In the genomic region with DNA sequence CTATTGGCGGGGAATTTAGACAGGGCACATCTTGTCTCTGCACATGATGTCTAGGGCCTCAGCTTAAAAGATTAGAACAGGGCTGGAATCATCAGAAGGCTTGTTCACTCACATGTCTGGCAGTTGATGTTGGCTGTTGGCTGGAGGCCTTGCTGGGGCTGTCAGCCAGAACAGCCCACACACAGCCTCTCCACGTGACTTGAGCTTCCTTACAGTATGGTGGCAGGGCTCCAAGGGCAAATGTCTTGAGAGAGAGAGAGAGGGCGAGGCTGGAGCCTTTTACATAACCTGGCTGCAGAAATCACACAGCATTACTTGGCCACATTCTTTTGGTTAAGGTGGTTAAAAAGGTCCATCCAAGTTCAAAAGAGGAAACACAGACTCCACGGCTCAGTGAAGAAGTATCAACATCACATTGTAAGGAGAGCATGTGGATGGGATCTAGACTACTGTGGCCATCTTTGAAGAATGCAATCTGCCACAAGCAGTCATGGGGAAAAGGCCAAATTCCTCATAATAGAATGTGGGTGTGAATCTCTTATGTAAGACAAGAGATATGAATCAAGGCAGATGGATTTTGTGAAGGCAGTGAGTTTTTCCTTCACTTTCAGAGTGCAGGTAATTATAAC, we compare ENCODE assay signal across 8 cellular contexts. TPM values are rescaled to one million over a fixed set of nuclear protein-coding genes. Genes with fewer than 3 reads are reported as not detected.
A peak's percentile ranks its signal among the peaks of the same experiment; 100 is the strongest.
DNase-seq lines count a peak whose midpoint lies in the region; ATAC-seq, FAIRE-seq and TF ChIP-seq lines count a peak whose summit lies in the region.

No MANE protein-coding gene starts in this region.

- in situ Hi-C loops in K562 (cut with MboI): no loop called here

- DNase-seq in CD8-positive, alpha-beta memory T cell: no peak
- DNase-seq in LHCN-M2 (ENCODE audit: low read depth) (peak; percentile 86), K562 (ENCODE audit: extremely low read depth in 1 of 4, low spot score in 3 of 4) (peak in 1 of 4 experiments; percentile 55), left colon (peak; percentile 40 to 56), HuH-7.5 (ENCODE audit: low spot score) (no peak), T-helper 9 cell (no peak), NCI-H2081 treated with DMSO at 0.1 percent for 48 hours (lab: John Stamatoyannopoulos, UW) (no peak)
- DNase-seq in stimulated activated CD4-positive, alpha-beta T cell treated with anti-CD3 and anti-CD28 coated beads, Interleukin-15, amount 100 ng/mL, for 24 hours: no peak

- H3K9me3 ChIP-seq in CD8-positive, alpha-beta memory T cell (ENCODE audit: low read length): no peaks in the 10 kb centered on the region
- H3K9me3 ChIP-seq in K562 (replicated peaks; ENCODE audit: control insufficient read depth, insufficient read depth, low read depth, low read length): no peaks in the 10 kb centered on the region

- H4K20me1 ChIP-seq in K562 (replicated peaks; ENCODE audit: control insufficient read depth, insufficient read depth, low read length): no peaks in the 10 kb centered on the region

- no peak overlapping the region for H3K9ac ChIP-seq in K562 (ENCODE audit: insufficient read depth in 1 of 2, low read depth in 2 of 2, low read length in 2 of 2)

- FAIRE-seq in K562 (lab: Jason Lieb, UNC): peak; percentile 40

- H3K4me1 ChIP-seq in CD8-positive, alpha-beta memory T cell (ENCODE audit: insufficient read depth, low read length): peaks cover 19% of the 10 kb centered on the region
- no peaks in the 10 kb centered on the region; a peak in 2 of 5 replicates for H3K4me1 ChIP-seq in K562 (replicated peaks in 1 of 2; ENCODE audit: control insufficient read depth in 2 of 2, insufficient read depth in 2 of 2, low read length in 2 of 2)

- no peaks in the 10 kb centered on the region for H3K36me3 ChIP-seq in CD8-positive, alpha-beta memory T cell (ENCODE audit: insufficient read depth, low read length)
- H3K36me3 ChIP-seq in K562 (ENCODE audit: control insufficient read depth, insufficient read depth, low read length): no peaks in the 10 kb centered on the region; the same call in 1 of the 3 replicates

- no TSS peak for BruUV-seq in K562 (replicated peaks; lab: Mats Ljungman, UMichigan)

- H3K4me1 Mint-ChIP-seq in CD8-positive, alpha-beta memory T cell: peaks cover 42 to 64% (median 58%) of the 10 kb centered on the region in 3 donors

- peak overlapping the region; percentile 65 to 94 (median 84) for H3K27ac Mint-ChIP-seq in CD8-positive, alpha-beta memory T cell

- WGBS in K562 (ENCODE audit: insufficient coverage, low coverage, missing lambda C conversion rate): 69% methylated on average over 4 of the region's 4 CpGs

- POLR2A ChIA-PET in CD8-positive, alpha-beta memory T cell (lab: Charles Lee): interaction anchor here (0.6 kb wide), 1 partner anchor 53 kb away, joined by 3 read pairs; no protein-coding TSS in a partner anchor
- POLR2A ChIA-PET in K562 (lab: Yijun Ruan, JAX): interaction anchor here (1.4 kb wide), 1 partner anchor 19 kb away, joined by 4 read pairs; no protein-coding TSS in a partner anchor

- peaks cover 11 to 49% (median 16%) of the 10 kb centered on the region in 3 donors for H3K36me3 Mint-ChIP-seq in CD8-positive, alpha-beta memory T cell

- H3K4me3 Mint-ChIP-seq in CD8-positive, alpha-beta memory T cell: peak overlapping the region in 3 of 7 donors; percentile 4 to 12 (median 6)

- no peak overlapping the region for H3K27ac ChIP-seq in CD8-positive, alpha-beta memory T cell (ENCODE audit: low read depth, low read length)
- no peak overlapping the region for H3K27ac ChIP-seq in K562 (ENCODE audit: extremely low read depth, low read depth, low read length)

- no peaks in the 10 kb centered on the region for H3K27me3 Mint-ChIP-seq in CD8-positive, alpha-beta memory T cell

- no peak for TF ChIP-seq POLR2A in K562 (conservative IDR thresholded peaks at IDR 0.05)

- TF ChIP-seq EP300 in K562 (IDR thresholded peaks at IDR 0.05; ENCODE audit: low read length): no peak

- H3K4me2 ChIP-seq in K562 (ENCODE audit: insufficient read depth, low read length): no peak overlapping the region

- H2AFZ ChIP-seq in K562 (ENCODE audit: low read depth, low read length): no peak overlapping the region

- no peaks in the 10 kb centered on the region for H3K9me1 ChIP-seq in K562 (ENCODE audit: control insufficient read depth, insufficient read depth, low read length)

- no peak for TF ChIP-seq CTCF in K562 (IDR thresholded peaks at IDR 0.05 in 2 of 3, conservative IDR thresholded peaks at IDR 0.05 in 1 of 3; ENCODE audit: insufficient read depth in 2 of 3, low read depth in 1 of 3, low read length in 3 of 3)

- H3K4me3 ChIP-seq in CD8-positive, alpha-beta memory T cell (ENCODE audit: low read length): no peak overlapping the region
- no peak overlapping the region for H3K4me3 ChIP-seq in K562

- ATAC-seq in K562: peak; percentile 65
- peak; percentile 59 for ATAC-seq in left colon

- TF ChIP-seq RAD21 in K562 (CRISPR knock-in tag; conservative IDR thresholded peaks at IDR 0.05 in 1 of 2, IDR thresholded peaks at IDR 0.05 in 1 of 2): peak in 1 of 2 experiments; percentile 13; a peak in 1 of 4 replicates

- no peaks in the 10 kb centered on the region for H3K79me2 ChIP-seq in K562 (ENCODE audit: control insufficient read depth, insufficient read depth, low read length)

- intact Hi-C loops in K562 (cut with micrococcal nuclease): loop anchor here (1.0 kb wide), 1 partner anchor 118 kb away; a partner anchor contains a TSS
- intact Hi-C loops in left colon (cut with DNase I, micrococcal nuclease): no loop called here

- CTCF ChIA-PET in CD8-positive, alpha-beta memory T cell (lab: Charles Lee): interaction anchor here (7.7 kb wide), 1 partner anchor 140 kb away, joined by 128 read pairs; no protein-coding TSS in a partner anchor
- CTCF ChIA-PET in K562 (lab: Yijun Ruan, JAX; ENCODE audit: low intra/inter-chr PET ratio): no interaction called here

- H3K9me3 Mint-ChIP-seq in CD8-positive, alpha-beta memory T cell: peaks cover 0 to 5% (median 0%) of the 10 kb centered on the region in 5 donors

- no peaks in the 10 kb centered on the region for H3K27me3 ChIP-seq in CD8-positive, alpha-beta memory T cell (ENCODE audit: insufficient read depth, low read length, poor library complexity, severe bottlenecking)
- H3K27me3 ChIP-seq in K562 (ENCODE audit: control insufficient read depth in 2 of 2, insufficient read depth in 2 of 2, low read length in 2 of 2): no peaks in the 10 kb centered on the region

RNA-seq across cellular contexts. Expression of a gene that starts 30.4 kb away (rescaled TPM):
- 100 to 1,000 TPM; 378 to 381 TPM for total RNA-seq in CD8-positive, alpha-beta memory T cell
- 200 TPM for polyA plus RNA-seq in CD8-positive, alpha-beta memory T cell
- 178 and 208 TPM in 2 replicates for total RNA-seq in LHCN-M2 (2014; rRNA removed)
- polyA plus RNA-seq in LHCN-M2 (2012): 146 TPM
- 208 and 463 TPM in 2 replicates for total RNA-seq in K562 (2011; cell fraction: chromatin; rRNA removed; ENCODE audit: low replicate concordance)
- 149 and 153 TPM in 2 replicates for total RNA-seq in K562 (2011; cell fraction: nucleolus; rRNA removed)
- 214 TPM in 2 replicates for total RNA-seq in K562 (2011; cell fraction: nucleoplasm; rRNA removed)
- total RNA-seq in K562 (2014; rRNA removed): 219 and 241 TPM in 2 replicates
- total RNA-seq in K562 (2014; rRNA removed; fragmentation: Illumina TruSeq; extraction: Trizol): 336 and 371 TPM in 2 replicates
- 393 and 420 TPM in 2 replicates for total RNA-seq in K562 (2015; rRNA removed; fragmentation: Illumina TruSeq; extraction: Trizol)
- 293 and 315 TPM in 2 replicates for total RNA-seq in K562 (2021)
- 519 and 726 TPM in 2 replicates for polyA plus RNA-seq in K562 (2011; rRNA removed)
- polyA plus RNA-seq in K562 (2011; cell fraction: cytosol; rRNA removed): 154 and 268 TPM in 2 replicates
- polyA plus RNA-seq in K562 (2011; cell fraction: nucleus; rRNA removed): 495 and 660 TPM in 2 replicates
- polyA plus RNA-seq in K562 (2012): 248 and 386 TPM in 2 replicates
- polyA plus RNA-seq in K562 (2014; fragmentation: Illumina TruSeq; extraction: Trizol): 316 and 323 TPM in 2 replicates
- polyA plus RNA-seq in K562 (2014; fragmentation: Nextera tagmentation; extraction: Ambion mirVana): 100 to 1,000 TPM; 696 to 706 TPM
- polyA plus RNA-seq in K562 (2014; rRNA removed): 375 and 380 TPM in 2 replicates
- polyA minus RNA-seq in K562 (2011; rRNA and poly(A)+ RNA removed): 547 and 760 TPM in 2 replicates
- polyA minus RNA-seq in K562 (2011; cell fraction: cytosol; rRNA and poly(A)+ RNA removed): 130 and 176 TPM in 2 replicates
- polyA minus RNA-seq in K562 (2011; cell fraction: nucleus; rRNA and poly(A)+ RNA removed): 174 and 299 TPM in 2 replicates
- total RNA-seq in left colon: 10 to 100 TPM; 85.6 to 91.2 TPM

RNA-seq across cellular contexts. Expression of a gene that starts 54.8 kb away (rescaled TPM):
- 100 to 1,000 TPM; 107 to 109 TPM for total RNA-seq in CD8-positive, alpha-beta memory T cell
- 51.4 TPM for polyA plus RNA-seq in CD8-positive, alpha-beta memory T cell
- 31.0 and 33.9 TPM in 2 replicates for total RNA-seq in LHCN-M2 (2014; rRNA removed)
- polyA plus RNA-seq in LHCN-M2 (2012): 11.6 TPM
- 19.3 and 29.1 TPM in 2 replicates for total RNA-seq in K562 (2011; cell fraction: chromatin; rRNA removed; ENCODE audit: low replicate concordance)
- total RNA-seq in K562 (2011; cell fraction: nucleolus; rRNA removed): 22.4 and 22.5 TPM in 2 replicates
- 13.8 and 21.6 TPM in 2 replicates for total RNA-seq in K562 (2011; cell fraction: nucleoplasm; rRNA removed)
- total RNA-seq in K562 (2014; rRNA removed): 21.8 and 27.9 TPM in 2 replicates
- 26.3 and 27.3 TPM in 2 replicates for total RNA-seq in K562 (2014; rRNA removed; fragmentation: Illumina TruSeq; extraction: Trizol)
- total RNA-seq in K562 (2015; rRNA removed; fragmentation: Illumina TruSeq; extraction: Trizol): 22.1 and 23.9 TPM in 2 replicates
- total RNA-seq in K562 (2021): 21.8 and 22.7 TPM in 2 replicates
- polyA plus RNA-seq in K562 (2011; rRNA removed): 36.8 and 43.6 TPM in 2 replicates
- polyA plus RNA-seq in K562 (2011; cell fraction: cytosol; rRNA removed): 23.9 and 46.7 TPM in 2 replicates
- polyA plus RNA-seq in K562 (2011; cell fraction: nucleus; rRNA removed): 10.8 and 14.1 TPM in 2 replicates
- polyA plus RNA-seq in K562 (2012): 14.1 and 59.1 TPM in 2 replicates
- 32.7 and 33.4 TPM in 2 replicates for polyA plus RNA-seq in K562 (2014; fragmentation: Illumina TruSeq; extraction: Trizol)
- 10 to 100 TPM; 38.0 to 51.7 TPM for polyA plus RNA-seq in K562 (2014; fragmentation: Nextera tagmentation; extraction: Ambion mirVana)
- 23.3 and 24.3 TPM in 2 replicates for polyA plus RNA-seq in K562 (2014; rRNA removed)
- polyA minus RNA-seq in K562 (2011; rRNA and poly(A)+ RNA removed): 38.4 and 42.7 TPM in 2 replicates
- 21.8 and 25.5 TPM in 2 replicates for polyA minus RNA-seq in K562 (2011; cell fraction: cytosol; rRNA and poly(A)+ RNA removed)
- polyA minus RNA-seq in K562 (2011; cell fraction: nucleus; rRNA and poly(A)+ RNA removed): 20.1 and 28.8 TPM in 2 replicates
- 10 to 100 TPM; 51.6 to 59.0 TPM for total RNA-seq in left colon

RNA-seq across cellular contexts. Expression of a gene that starts 57.3 kb away (rescaled TPM):
- total RNA-seq in CD8-positive, alpha-beta memory T cell: 10 to 100 TPM; 40.6 to 45.2 TPM
- polyA plus RNA-seq in CD8-positive, alpha-beta memory T cell: 11.9 TPM
- 14.4 and 14.9 TPM in 2 replicates for total RNA-seq in LHCN-M2 (2014; rRNA removed)
- 15.1 TPM for polyA plus RNA-seq in LHCN-M2 (2012)
- total RNA-seq in K562 (2011; cell fraction: chromatin; rRNA removed; ENCODE audit: low replicate concordance): 5.5 and 7.4 TPM in 2 replicates
- total RNA-seq in K562 (2011; cell fraction: nucleolus; rRNA removed): 3.2 TPM in 2 replicates
- total RNA-seq in K562 (2011; cell fraction: nucleoplasm; rRNA removed): 4.1 and 8.1 TPM in 2 replicates
- 12.3 and 18.3 TPM in 2 replicates for total RNA-seq in K562 (2014; rRNA removed)
- 31.6 and 32.4 TPM in 2 replicates for total RNA-seq in K562 (2014; rRNA removed; fragmentation: Illumina TruSeq; extraction: Trizol)
- total RNA-seq in K562 (2015; rRNA removed; fragmentation: Illumina TruSeq; extraction: Trizol): 20.3 and 21.8 TPM in 2 replicates
- total RNA-seq in K562 (2021): 15.9 and 19.3 TPM in 2 replicates
- 18.0 and 28.4 TPM in 2 replicates for polyA plus RNA-seq in K562 (2011; rRNA removed)
- polyA plus RNA-seq in K562 (2011; cell fraction: cytosol; rRNA removed): 6.1 and 10.2 TPM in 2 replicates
- polyA plus RNA-seq in K562 (2011; cell fraction: nucleus; rRNA removed): 3.8 and 6.4 TPM in 2 replicates
- polyA plus RNA-seq in K562 (2012): 6.1 and 13.3 TPM in 2 replicates
- 12.0 and 12.5 TPM in 2 replicates for polyA plus RNA-seq in K562 (2014; fragmentation: Illumina TruSeq; extraction: Trizol)
- polyA plus RNA-seq in K562 (2014; fragmentation: Nextera tagmentation; extraction: Ambion mirVana): 10 to 100 TPM; 48.5 to 58.6 TPM
- polyA plus RNA-seq in K562 (2014; rRNA removed): 14.5 and 17.4 TPM in 2 replicates
- polyA minus RNA-seq in K562 (2011; rRNA and poly(A)+ RNA removed): 9.7 and 11.4 TPM in 2 replicates
- polyA minus RNA-seq in K562 (2011; cell fraction: cytosol; rRNA and poly(A)+ RNA removed): 4.4 and 6.8 TPM in 2 replicates
- 0.81 and 2.4 TPM in 2 replicates for polyA minus RNA-seq in K562 (2011; cell fraction: nucleus; rRNA and poly(A)+ RNA removed)
- 1 to 10 TPM; 5.1 to 6.9 TPM for total RNA-seq in left colon

Comparison
In these comparisons a context has a peak if more than half of its experiments do, and no peak if none do; other contexts are left out.
1. DNase-seq: peak in LHCN-M2 (single experiment) and left colon (2 of 2); none in CD8-positive, alpha-beta memory T cell (0 of 5), stimulated activated CD4-positive, alpha-beta T cell treated with anti-CD3 and anti-CD28 coated beads, Interleukin-15, amount 100 ng/mL, for 24 hours (single experiment), HuH-7.5 (single experiment), T-helper 9 cell (single experiment) and NCI-H2081 treated with DMSO at 0.1 percent for 48 hours (single experiment).